ENCODE assay signal across 1 cellular context in genomic region chr1:232904566-232904965, GRCh38.
TF ChIP-seq lines count a peak whose summit lies in the region.

No MANE protein-coding gene starts in this region.

TF ChIP-seq in HepG2, 621 proteins besides CTCF, POLR2A, EP300 and RAD21:
- TF ChIP-seq THAP9 (CRISPR knock-in tag; IDR thresholded peaks at IDR 0.05; ENCODE audit: borderline replicate concordance) (no peak), IRF2 (CRISPR knock-in tag; IDR thresholded peaks at IDR 0.05) (no peak), POGZ (CRISPR knock-in tag; IDR thresholded peaks at IDR 0.05) (no peak), ZBTB43 (CRISPR knock-in tag; conservative IDR thresholded peaks at IDR 0.05) (no peak), IKZF5 (CRISPR knock-in tag; IDR thresholded peaks at IDR 0.05) (no peak)
